Comparison of ENCODE assay signal across 22 cellular contexts in the genomic region with DNA sequence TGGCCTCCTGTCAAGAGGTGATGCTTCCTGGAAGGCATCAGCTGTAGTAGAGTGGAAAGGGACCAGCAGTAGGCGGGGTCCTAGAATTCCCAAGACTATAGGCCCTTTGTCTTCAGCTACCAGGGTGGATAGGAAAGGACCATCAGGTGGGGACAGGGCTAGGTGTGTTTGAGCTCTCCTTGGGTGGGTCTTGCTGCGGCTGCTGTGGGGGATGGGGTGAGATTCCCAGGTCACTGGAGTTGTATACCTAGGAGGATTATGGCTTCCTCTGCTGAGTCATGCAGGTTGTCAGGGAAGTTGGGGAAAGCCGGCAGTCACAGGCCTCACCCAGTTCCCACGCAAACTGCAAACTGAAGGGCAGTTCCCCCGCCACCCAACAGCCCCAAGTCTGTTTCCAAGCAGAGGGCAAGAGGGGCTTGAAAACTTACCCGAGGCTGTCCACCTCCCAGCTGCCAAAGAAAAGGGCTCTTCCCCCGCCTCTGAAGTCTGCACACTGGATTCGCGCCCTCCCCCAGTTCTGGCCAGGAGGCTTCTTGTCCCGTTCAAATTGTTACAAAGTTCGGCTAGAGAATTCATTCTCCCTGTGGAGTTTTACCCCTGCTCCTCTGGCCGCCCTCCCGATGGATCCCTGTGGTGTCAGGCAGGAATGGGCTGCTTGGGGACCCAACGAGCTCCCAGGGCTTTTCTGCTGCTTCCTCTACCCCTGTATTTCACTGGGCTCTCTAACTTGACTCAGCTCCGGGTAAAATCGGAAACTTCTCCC. TPM values are rescaled to one million over a fixed set of nuclear protein-coding genes. Genes with fewer than 3 reads are reported as not detected.
"Had no signal": no experiment of that assay in that cellular context is flagged by ENCODE, and none has a peak within 500 bp of the region (broad histone marks: within the 10 kb centered on the region; RNA-seq: fewer than 3 reads in every experiment).

No MANE protein-coding gene starts in this region.

- H3K4me1 Mint-ChIP-seq: activated CD4-positive, alpha-beta memory T cell treated with anti-CD3 and anti-CD28 coated beads, Interleukin-2, amount 10 ng/mL, durations not matched to agents 7 days and 5 days had no signal

- H3K4me3 ChIP-seq: left lung, skin epidermis had no signal

- H3K36me3 ChIP-seq: left lung had no signal

- H3K4me1 ChIP-seq: left lung had no signal

- H3K36me3 Mint-ChIP-seq: brain, type B pancreatic cell had no signal

- H3K4me3 Mint-ChIP-seq: activated CD4-positive, alpha-beta memory T cell treated with anti-CD3 and anti-CD28 coated beads, Interleukin-2, amount 10 ng/mL, durations not matched to agents 7 days and 5 days; activated naive CD8-positive, alpha-beta T cell; activated T-cell treated with anti-CD3 and anti-CD28 coated beads, Interleukin-2, amount 50 U/mL, for 4 hours; brain; dendritic cell treated with granulocyte-macrophage colony-stimulating factor and Interleukin-4, amounts not matched to agents 40 ng/mL and 50 ng/mL, for 4 days; nephron; type B pancreatic cell had no signal

- H3K27ac Mint-ChIP-seq: activated CD4-positive, alpha-beta memory T cell treated with anti-CD3 and anti-CD28 coated beads, Interleukin-2, amount 10 ng/mL, durations not matched to agents 7 days and 5 days; activated naive CD8-positive, alpha-beta T cell; brain; dendritic cell treated with granulocyte-macrophage colony-stimulating factor and Interleukin-4, amounts not matched to agents 40 ng/mL and 50 ng/mL, for 4 days; nephron; progenitor cell of endocrine pancreas; type B pancreatic cell had no signal

- H3K27me3 ChIP-seq: left lung had no signal

- H3K27me3 Mint-ChIP-seq: activated CD4-positive, alpha-beta memory T cell treated with anti-CD3 and anti-CD28 coated beads, Interleukin-2, amount 10 ng/mL, durations not matched to agents 7 days and 5 days; activated naive CD8-positive, alpha-beta T cell; brain; dendritic cell treated with granulocyte-macrophage colony-stimulating factor and Interleukin-4, amounts not matched to agents 40 ng/mL and 50 ng/mL, for 4 days; progenitor cell of endocrine pancreas; type B pancreatic cell had no signal

- H3K27ac ChIP-seq: left lung, skin epidermis had no signal

- ATAC-seq: activated T-cell treated with anti-CD3 and anti-CD28 coated beads, Interleukin-2, amount 50 U/mL, for 4 hours; left lung; right cardiac atrium had no signal

- DNase-seq: activated CD4-positive, alpha-beta memory T cell treated with anti-CD3 and anti-CD28 coated beads, Interleukin-2, amount 10 ng/mL, durations not matched to agents 7 days and 5 days; activated CD4-positive, alpha-beta T cell treated with anti-CD3 and anti-CD28 coated beads for 1 hour; activated gamma-delta T cell treated with Interleukin-2 at 50 U/mL for 16 hours; activated T-cell treated with anti-CD3 and anti-CD28 coated beads, Interleukin-2, amount 50 U/mL, for 4 hours; amygdala; cerebellar nuclear complex; effector memory CD4-positive, alpha-beta T cell; left lung; stimulated activated CD4-positive, alpha-beta T cell treated with anti-CD3 and anti-CD28 coated beads, Interleukin-4, amount 100 ng/mL, for 24 hours; stimulated activated CD8-positive, alpha-beta memory T cell treated with anti-CD3 and anti-CD28 coated beads, Interleukin-4, amount 100 ng/mL, for 48 hours; stimulated activated naive CD4-positive, alpha-beta T cell treated with Interleukin-2 at 50 U/mL for 16 hours; substantia nigra had no signal

- H3K9me3 Mint-ChIP-seq: activated CD4-positive, alpha-beta memory T cell treated with anti-CD3 and anti-CD28 coated beads, Interleukin-2, amount 10 ng/mL, durations not matched to agents 7 days and 5 days; activated T-cell treated with anti-CD3 and anti-CD28 coated beads, Interleukin-2, amount 50 U/mL, for 4 hours; dendritic cell treated with granulocyte-macrophage colony-stimulating factor and Interleukin-4, amounts not matched to agents 40 ng/mL and 50 ng/mL, for 4 days; nephron; type B pancreatic cell had no signal

- H3K9me3 ChIP-seq: left lung had no signal

RNA-seq across cellular contexts. Expression of a gene that starts 23.0 kb away (rescaled TPM):
- total RNA-seq: activated CD4-positive, alpha-beta memory T cell treated with anti-CD3 and anti-CD28 coated beads, Interleukin-2, amount 10 ng/mL, durations not matched to agents 7 days and 5 days; activated T-cell treated with anti-CD3 and anti-CD28 coated beads, Interleukin-2, amount 50 U/mL, for 4 hours; epithelial cell of proximal tubule; T-helper 1 cell treated with Interleukin-12 subunit alpha and Interleukin-12 subunit beta and Interleukin-4 antibody, amounts not matched to agents 30 ng/mL and 1 ng/mL, for 36 hours had no signal
